ENCODE assay signal across 1 cellular context in the genomic region with DNA sequence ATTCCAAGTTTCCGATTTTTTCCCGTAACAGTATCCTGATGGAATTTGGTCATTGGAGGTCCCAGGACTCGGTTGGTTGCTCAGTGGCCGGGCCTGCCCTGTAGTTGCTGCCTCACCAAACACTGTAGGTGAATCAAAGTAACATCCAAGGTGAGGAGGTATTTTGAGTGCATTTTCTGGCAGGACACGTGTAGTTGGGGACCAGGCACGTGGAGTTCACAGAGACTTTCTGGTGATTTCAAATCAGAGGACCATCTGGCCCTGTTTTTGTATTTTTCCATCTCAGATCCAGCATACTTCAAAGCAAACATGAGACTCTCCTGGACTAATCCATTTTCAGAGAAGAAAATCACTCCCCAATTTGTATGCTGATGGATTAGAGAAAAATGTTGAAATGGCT.
TF ChIP-seq lines count a peak whose summit lies in the region.

No MANE protein-coding gene starts in this region.

TF ChIP-seq in HepG2, 621 proteins besides CTCF, POLR2A, EP300 and RAD21:
- TF ChIP-seq, protein P1, sequence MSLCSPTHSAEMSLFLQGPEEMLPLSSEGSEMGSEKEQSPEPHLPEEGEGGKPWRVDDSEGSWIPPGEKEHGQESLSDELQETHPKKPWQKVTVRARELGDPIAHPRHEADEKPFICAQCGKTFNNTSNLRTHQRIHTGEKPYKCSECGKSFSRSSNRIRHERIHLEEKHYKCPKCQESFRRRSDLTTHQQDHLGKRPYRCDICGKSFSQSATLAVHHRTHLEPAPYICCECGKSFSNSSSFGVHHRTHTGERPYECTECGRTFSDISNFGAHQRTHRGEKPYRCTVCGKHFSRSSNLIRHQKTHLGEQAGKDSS (CRISPR knock-in tag; IDR thresholded peaks at IDR 0.05; ENCODE audit: borderline replicate concordance, low read depth) = no peak
- TF ChIP-seq TCF7L2 (IDR thresholded peaks at IDR 0.05; ENCODE audit: low read depth, low read length) (no peak), ZSCAN20 (CRISPR knock-in tag; IDR thresholded peaks at IDR 0.05; ENCODE audit: borderline replicate concordance) (no peak), MYNN (CRISPR knock-in tag; IDR thresholded peaks at IDR 0.05; ENCODE audit: low read depth) (no peak)
- TF ChIP-seq, protein P2, sequence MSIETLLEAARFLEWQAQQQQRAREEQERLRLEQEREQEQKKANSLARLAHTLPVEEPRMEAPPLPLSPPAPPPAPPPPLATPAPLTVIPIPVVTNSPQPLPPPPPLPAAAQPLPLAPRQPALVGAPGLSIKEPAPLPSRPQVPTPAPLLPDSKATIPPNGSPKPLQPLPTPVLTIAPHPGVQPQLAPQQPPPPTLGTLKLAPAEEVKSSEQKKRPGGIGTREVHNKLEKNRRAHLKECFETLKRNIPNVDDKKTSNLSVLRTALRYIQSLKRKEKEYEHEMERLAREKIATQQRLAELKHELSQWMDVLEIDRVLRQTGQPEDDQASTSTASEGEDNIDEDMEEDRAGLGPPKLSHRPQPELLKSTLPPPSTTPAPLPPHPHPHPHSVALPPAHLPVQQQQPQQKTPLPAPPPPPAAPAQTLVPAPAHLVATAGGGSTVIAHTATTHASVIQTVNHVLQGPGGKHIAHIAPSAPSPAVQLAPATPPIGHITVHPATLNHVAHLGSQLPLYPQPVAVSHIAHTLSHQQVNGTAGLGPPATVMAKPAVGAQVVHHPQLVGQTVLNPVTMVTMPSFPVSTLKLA (IDR thresholded peaks at IDR 0.05) = peak; percentile 98
